Comparison of ENCODE assay signal across 15 cellular contexts in the genomic region with DNA sequence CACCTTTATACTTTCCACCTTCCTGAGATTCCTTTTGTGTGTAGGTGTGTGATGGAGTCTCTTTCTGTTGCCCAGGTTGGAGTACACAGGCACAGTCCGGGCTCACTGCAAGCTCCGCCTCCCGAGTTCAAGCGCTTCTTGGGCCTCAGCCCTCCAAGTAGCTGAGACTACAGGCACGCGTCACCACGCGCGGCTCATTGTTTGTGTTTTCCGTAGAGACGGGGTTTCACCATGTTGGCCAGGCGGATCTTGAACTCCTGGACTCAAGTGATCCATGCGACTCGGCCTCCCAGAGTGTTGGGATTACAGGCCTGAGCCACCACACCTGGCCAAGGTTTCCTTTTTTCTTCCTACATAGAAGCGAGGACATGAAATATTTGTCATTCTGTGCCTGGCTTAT. TPM values are rescaled to one million over a fixed set of nuclear protein-coding genes. Genes with fewer than 3 reads are reported as not detected.
"Had no signal": no experiment of that assay in that cellular context is flagged by ENCODE, and none has a peak within 500 bp of the region (broad histone marks: within the 10 kb centered on the region; RNA-seq: fewer than 3 reads in every experiment).

No MANE protein-coding gene starts in this region.

RNA-seq across cellular contexts. Expression of a gene that starts 44.0 kb away (rescaled TPM):
- total RNA-seq: activated B cell treated with CpG ODN at 0.5 μM for 24 hours; activated CD4-positive, alpha-beta memory T cell treated with anti-CD3 and anti-CD28 coated beads for 36 hours; activated CD4-positive, alpha-beta memory T cell treated with anti-CD3 and anti-CD28 coated beads, Interleukin-2, amount 10 ng/mL, durations not matched to agents 7 days and 5 days; activated CD4-positive, alpha-beta T cell treated with anti-CD3 and anti-CD28 coated beads, Interleukin-2, amount 10 ng/mL, durations not matched to agents 24 days and 14 days; activated CD4-positive, alpha-beta T cell treated with anti-CD3 and anti-CD28 coated beads, Interleukin-2, amount 10 ng/mL, durations not matched to agents 7 days and 5 days; activated CD8-positive, alpha-beta memory T cell treated with anti-CD3 and anti-CD28 coated beads for 36 hours; activated CD8-positive, alpha-beta memory T cell treated with anti-CD3 and anti-CD28 coated beads, Interleukin-2, amount 10 ng/mL, durations not matched to agents 7 days and 5 days; activated CD8-positive, alpha-beta T cell treated with anti-CD3 and anti-CD28 coated beads for 36 hours; activated CD8-positive, alpha-beta T cell treated with anti-CD3 and anti-CD28 coated beads, Interleukin-2, amount 10 ng/mL, durations not matched to agents 7 days and 5 days; T-cell; T-helper 1 cell treated with Interleukin-12 subunit alpha and Interleukin-12 subunit beta and Interleukin-4 antibody, amounts not matched to agents 30 ng/mL and 1 ng/mL, for 36 hours; T-helper 17 cell; T-helper 2 cell treated with Interferon-gamma antibody and Interleukin-4, amounts not matched to agents 100 ng/mL and 5 ng/mL, for 36 hours had no signal

RNA-seq across cellular contexts. Expression of a gene that starts 47.2 kb away (rescaled TPM):
- total RNA-seq: activated B cell treated with CpG ODN at 0.5 μM for 24 hours; activated CD4-positive, alpha-beta memory T cell treated with anti-CD3 and anti-CD28 coated beads for 36 hours; activated CD4-positive, alpha-beta memory T cell treated with anti-CD3 and anti-CD28 coated beads, Interleukin-2, amount 10 ng/mL, durations not matched to agents 7 days and 5 days; activated CD4-positive, alpha-beta T cell treated with anti-CD3 and anti-CD28 coated beads for 36 hours; activated CD4-positive, alpha-beta T cell treated with anti-CD3 and anti-CD28 coated beads, Interleukin-2, amount 10 ng/mL, durations not matched to agents 24 days and 14 days; activated CD4-positive, alpha-beta T cell treated with anti-CD3 and anti-CD28 coated beads, Interleukin-2, amount 10 ng/mL, durations not matched to agents 7 days and 5 days; activated CD8-positive, alpha-beta memory T cell treated with anti-CD3 and anti-CD28 coated beads for 36 hours; activated CD8-positive, alpha-beta memory T cell treated with anti-CD3 and anti-CD28 coated beads, Interleukin-2, amount 10 ng/mL, durations not matched to agents 7 days and 5 days; activated CD8-positive, alpha-beta T cell treated with anti-CD3 and anti-CD28 coated beads for 36 hours; activated CD8-positive, alpha-beta T cell treated with anti-CD3 and anti-CD28 coated beads, Interleukin-2, amount 10 ng/mL, durations not matched to agents 7 days and 5 days; T-cell; T-helper 1 cell treated with Interleukin-12 subunit alpha and Interleukin-12 subunit beta and Interleukin-4 antibody, amounts not matched to agents 30 ng/mL and 1 ng/mL, for 36 hours; T-helper 17 cell; T-helper 2 cell treated with Interferon-gamma antibody and Interleukin-4, amounts not matched to agents 100 ng/mL and 5 ng/mL, for 36 hours; WTC11 had no signal
